8 cellular contexts compared by ENCODE assay signal in genomic region chr11:57763568-57763967, GRCh38. TPM values are rescaled to one million over a fixed set of nuclear protein-coding genes. Genes with fewer than 3 reads are reported as not detected.
DNase-seq lines count a peak whose midpoint lies in the region; ATAC-seq and TF ChIP-seq lines count a peak whose summit lies in the region.

No MANE protein-coding gene starts in this region.

- no peaks in the 10 kb centered on the region for H3K9me3 ChIP-seq in ES-I3 (ENCODE audit: control insufficient read depth, insufficient read depth, low read length)
- H3K9me3 ChIP-seq in SJSA1 (replicated peaks): no peaks in the 10 kb centered on the region
- no peaks in the 10 kb centered on the region for H3K9me3 ChIP-seq in parathyroid adenoma (ENCODE audit: control insufficient read depth, low read length)
- no peaks in the 10 kb centered on the region for H3K9me3 ChIP-seq in MM.1S (replicated peaks; ENCODE audit: insufficient read depth, low read length)
- H3K9me3 ChIP-seq in CD8-positive, alpha-beta memory T cell (ENCODE audit: low read length): no peaks in the 10 kb centered on the region
- no peaks in the 10 kb centered on the region for H3K9me3 ChIP-seq in Karpas-422 (ENCODE audit: low read length)

- no peak overlapping the region for H3K27ac ChIP-seq in SJSA1
- H3K27ac ChIP-seq in parathyroid adenoma: peak overlapping the region; percentile 97
- H3K27ac ChIP-seq in MM.1S (ENCODE audit: low read length): no peak overlapping the region
- H3K27ac ChIP-seq in CD8-positive, alpha-beta memory T cell (ENCODE audit: low read depth, low read length): no peak overlapping the region
- H3K27ac ChIP-seq in Karpas-422 (ENCODE audit: low read length): no peak overlapping the region

- H3K4me1 ChIP-seq in ES-I3 (ENCODE audit: insufficient read depth, low read length) (no peaks in the 10 kb centered on the region), SJSA1 (replicated peaks) (peaks cover 21% of the 10 kb centered on the region), parathyroid adenoma (peaks cover 9% of the 10 kb centered on the region), MM.1S (ENCODE audit: low read length) (no peaks in the 10 kb centered on the region), Karpas-422 (ENCODE audit: low read length) (no peaks in the 10 kb centered on the region)
- H3K4me1 ChIP-seq in CD8-positive, alpha-beta memory T cell (ENCODE audit: insufficient read depth, low read length): no peaks in the 10 kb centered on the region

- H4K20me1 ChIP-seq in MM.1S (ENCODE audit: insufficient read depth, low read length) (no peaks in the 10 kb centered on the region), Karpas-422 (ENCODE audit: insufficient read depth, low read depth, low read length) (no peaks in the 10 kb centered on the region)

- no peak overlapping the region for H2AFZ ChIP-seq in parathyroid adenoma
- H2AFZ ChIP-seq in MM.1S (ENCODE audit: low read length): no peak overlapping the region
- H2AFZ ChIP-seq in Karpas-422 (ENCODE audit: low read length): no peak overlapping the region

- H3K9me2 ChIP-seq in MM.1S (replicated peaks; ENCODE audit: insufficient read depth, low read length) (no peaks in the 10 kb centered on the region), Karpas-422 (replicated peaks; ENCODE audit: insufficient read depth, low read length) (no peaks in the 10 kb centered on the region)

- H3K27me3 ChIP-seq in SJSA1 (replicated peaks) (no peaks in the 10 kb centered on the region), parathyroid adenoma (ENCODE audit: control insufficient read depth, insufficient read depth, low read length) (no peaks in the 10 kb centered on the region), MM.1S (replicated peaks; ENCODE audit: insufficient read depth, low read length) (no peaks in the 10 kb centered on the region), Karpas-422 (ENCODE audit: low read length) (no peaks in the 10 kb centered on the region)
- H3K27me3 ChIP-seq in CD8-positive, alpha-beta memory T cell (ENCODE audit: insufficient read depth, low read length, poor library complexity, severe bottlenecking): no peaks in the 10 kb centered on the region

- H3K4me2 ChIP-seq in parathyroid adenoma (ENCODE audit: low read length): peak overlapping the region; percentile 66
- H3K4me2 ChIP-seq in MM.1S (ENCODE audit: low read depth, low read length): no peak overlapping the region
- no peak overlapping the region for H3K4me2 ChIP-seq in Karpas-422 (ENCODE audit: low read depth, low read length, poor library complexity, severe bottlenecking)

- no peak for ATAC-seq in GM18870 (IDR thresholded peaks at IDR 0.05; ENCODE audit: unreplicated experiment)

- H3K4me1 Mint-ChIP-seq in CD8-positive, alpha-beta memory T cell: no peaks in the 10 kb centered on the region

- peaks cover 0 to 7% (median 4%) of the 10 kb centered on the region in 3 donors for H3K36me3 Mint-ChIP-seq in CD8-positive, alpha-beta memory T cell

- peak overlapping the region; percentile 99 for H3K9ac ChIP-seq in ES-I3 (ENCODE audit: low read depth, low read length)
- H3K9ac ChIP-seq in parathyroid adenoma: no peak overlapping the region
- no peak overlapping the region for H3K9ac ChIP-seq in MM.1S (ENCODE audit: low read length)
- no peak overlapping the region for H3K9ac ChIP-seq in Karpas-422 (ENCODE audit: low read length)

- no peaks in the 10 kb centered on the region for H3K27me3 Mint-ChIP-seq in CD8-positive, alpha-beta memory T cell

- CTCF ChIA-PET in CD8-positive, alpha-beta memory T cell (lab: Charles Lee): no interaction called here

- H3K4me3 Mint-ChIP-seq in CD8-positive, alpha-beta memory T cell: no peak overlapping the region

- H3K4me3 ChIP-seq in SJSA1 (peak overlapping the region; percentile 52), foreskin fibroblast (ENCODE audit: low read depth in 1 of 2, low read length in 2 of 2) (peak overlapping the region; percentile 66 to 83), parathyroid adenoma (ENCODE audit: low read depth, low read length) (peak overlapping the region; percentile 95), MM.1S (ENCODE audit: low read length) (no peak overlapping the region), Karpas-422 (ENCODE audit: low read length) (no peak overlapping the region)
- H3K4me3 ChIP-seq in CD8-positive, alpha-beta memory T cell (ENCODE audit: low read length): no peak overlapping the region

- no peaks in the 10 kb centered on the region for H3K36me3 ChIP-seq in ES-I3 (ENCODE audit: insufficient read depth, low read length)
- H3K36me3 ChIP-seq in SJSA1: peaks cover 17% of the 10 kb centered on the region
- no peaks in the 10 kb centered on the region for H3K36me3 ChIP-seq in parathyroid adenoma (ENCODE audit: control insufficient read depth, insufficient read depth, low read length)
- H3K36me3 ChIP-seq in MM.1S (replicated peaks; ENCODE audit: insufficient read depth, low read length): no peaks in the 10 kb centered on the region
- no peaks in the 10 kb centered on the region for H3K36me3 ChIP-seq in CD8-positive, alpha-beta memory T cell (ENCODE audit: insufficient read depth, low read length)
- H3K36me3 ChIP-seq in Karpas-422 (ENCODE audit: insufficient read depth, low read length): no peaks in the 10 kb centered on the region

- no peaks in the 10 kb centered on the region for H3F3A ChIP-seq in MM.1S (ENCODE audit: insufficient read depth, low read length)

- no peaks in the 10 kb centered on the region for H3K9me3 Mint-ChIP-seq in CD8-positive, alpha-beta memory T cell

- H3K79me2 ChIP-seq in parathyroid adenoma (peaks cover 29% of the 10 kb centered on the region), MM.1S (ENCODE audit: low read length) (no peaks in the 10 kb centered on the region), Karpas-422 (ENCODE audit: low read length) (no peaks in the 10 kb centered on the region)

- H3K27ac Mint-ChIP-seq in CD8-positive, alpha-beta memory T cell: peak overlapping the region in 1 of 8 donors; percentile 27

- TF ChIP-seq CTCF in foreskin fibroblast (IDR thresholded peaks at IDR 0.05; ENCODE audit: low read depth, low read length) (peak; percentile 43), parathyroid adenoma (IDR thresholded peaks at IDR 0.05) (peak; percentile 15), MM.1S (IDR thresholded peaks at IDR 0.05; ENCODE audit: low read length) (no peak)

- DNase-seq in SJSA1 (ENCODE audit: low read depth in 1 of 2, low spot score in 2 of 2) (peak in 1 of 2 experiments; percentile 44), foreskin fibroblast (peak in 1 of 2 donors; percentile 69), MM.1S (no peak), Karpas-422 (no peak)
- no peak for DNase-seq in CD8-positive, alpha-beta memory T cell

- POLR2A ChIA-PET in CD8-positive, alpha-beta memory T cell (lab: Charles Lee): no interaction called here

RNA-seq across cellular contexts. Expression of gene CTNND1, which starts 2.0 kb away (rescaled TPM):
- 106 and 128 TPM in 2 replicates for total RNA-seq in SJSA1 (2014; rRNA removed; shearing (Covaris generic))
- 1 to 10 TPM; 3.1 to 4.4 TPM for total RNA-seq in CD8-positive, alpha-beta memory T cell
- 0.95 TPM for polyA plus RNA-seq in CD8-positive, alpha-beta memory T cell
- total RNA-seq in Karpas-422 (2014; rRNA removed; shearing (Covaris generic); ENCODE audit: low replicate concordance): 5.7 and 6.0 TPM in 2 replicates

RNA-seq across cellular contexts. Expression of gene BTBD18, which starts 11.9 kb away (rescaled TPM):
- total RNA-seq in SJSA1 (2014; rRNA removed; shearing (Covaris generic)): not detected in 2 replicates
- total RNA-seq in CD8-positive, alpha-beta memory T cell: not detected
- 0.89 TPM for polyA plus RNA-seq in CD8-positive, alpha-beta memory T cell
- not detected in 2 replicates for total RNA-seq in Karpas-422 (2014; rRNA removed; shearing (Covaris generic); ENCODE audit: low replicate concordance)

RNA-seq across cellular contexts. Expression of gene SELENOH, which starts 22.3 kb away (rescaled TPM):
- total RNA-seq in SJSA1 (2014; rRNA removed; shearing (Covaris generic)): 234 and 322 TPM in 2 replicates
- total RNA-seq in CD8-positive, alpha-beta memory T cell: 100 to 1,000 TPM; 272 to 276 TPM
- 201 TPM for polyA plus RNA-seq in CD8-positive, alpha-beta memory T cell
- total RNA-seq in Karpas-422 (2014; rRNA removed; shearing (Covaris generic); ENCODE audit: low replicate concordance): 112 and 172 TPM in 2 replicates

RNA-seq across cellular contexts. Expression of gene TMX2, which starts 51.2 kb away (rescaled TPM):
- total RNA-seq in SJSA1 (2014; rRNA removed; shearing (Covaris generic)): 76.7 and 132 TPM in 2 replicates
- total RNA-seq in CD8-positive, alpha-beta memory T cell: 100 to 1,000 TPM; 129 to 131 TPM
- 89.9 TPM for polyA plus RNA-seq in CD8-positive, alpha-beta memory T cell
- 53.3 and 91.2 TPM in 2 replicates for total RNA-seq in Karpas-422 (2014; rRNA removed; shearing (Covaris generic); ENCODE audit: low replicate concordance)

RNA-seq across cellular contexts. Expression of gene MED19, which starts 51.6 kb away (rescaled TPM):
- total RNA-seq in SJSA1 (2014; rRNA removed; shearing (Covaris generic)): 26.0 and 32.5 TPM in 2 replicates
- total RNA-seq in CD8-positive, alpha-beta memory T cell: 10 to 100 TPM; 16.8 to 18.4 TPM
- polyA plus RNA-seq in CD8-positive, alpha-beta memory T cell: 19.7 TPM
- total RNA-seq in Karpas-422 (2014; rRNA removed; shearing (Covaris generic); ENCODE audit: low replicate concordance): 12.5 and 12.8 TPM in 2 replicates

Comparison
In these comparisons a context has a peak if more than half of its experiments do, and no peak if none do; other contexts are left out.
1. H3K4me3 ChIP-seq: peak in SJSA1 (single experiment), foreskin fibroblast (2 of 2) and parathyroid adenoma (single experiment); none in MM.1S (single experiment), CD8-positive, alpha-beta memory T cell (single experiment) and Karpas-422 (single experiment).
2. RNA of gene CTNND1, which starts 2.0 kb away (total RNA-seq): 106 to 128 TPM in SJSA1; 5.7 to 6.0 TPM in Karpas-422 and 3.1 to 4.4 TPM in CD8-positive, alpha-beta memory T cell; every median in the first group is over 10 times any median in the second.